Comparison of ENCODE assay signal across 2 cellular contexts in the genomic region with DNA sequence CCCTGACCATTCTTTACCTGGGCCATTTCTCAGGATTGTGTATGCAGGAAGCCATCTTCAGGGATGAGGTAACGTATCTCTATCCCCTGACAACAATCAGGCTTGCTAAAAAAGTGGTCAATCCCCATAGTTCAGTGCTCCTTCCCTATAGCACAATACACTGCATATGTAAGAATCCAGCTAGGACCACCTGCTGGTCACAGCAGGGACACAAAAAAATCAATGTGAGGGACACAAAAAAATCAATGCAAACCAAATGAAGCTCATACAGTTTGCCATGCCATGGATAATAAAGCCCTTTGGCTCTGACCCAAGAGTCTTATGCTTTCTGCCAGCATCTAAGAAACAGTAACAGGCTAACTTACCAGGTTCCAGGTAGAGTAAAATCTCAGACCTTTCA.
TF ChIP-seq lines count a peak whose summit lies in the region.

No MANE protein-coding gene starts in this region.

TF ChIP-seq in HepG2, 621 proteins besides CTCF, POLR2A, EP300 and RAD21:
- TF ChIP-seq AGO2 (optimal IDR thresholded peaks at IDR 0.05; ENCODE audit: low read depth, low read length) (no peak), EZH2 (conservative IDR thresholded peaks at IDR 0.05; ENCODE audit: low read depth, low read length) (no peak), KLF11 (CRISPR knock-in tag; IDR thresholded peaks at IDR 0.05) (no peak), KDM5B (CRISPR knock-in tag; IDR thresholded peaks at IDR 0.05; ENCODE audit: borderline replicate concordance) (no peak), NR3C1 (CRISPR knock-in tag; IDR thresholded peaks at IDR 0.05) (no peak), KAT2B (IDR thresholded peaks at IDR 0.05; ENCODE audit: borderline replicate concordance, low read depth, low read length) (peak; percentile 42; the same call in 1 of the 2 replicates), PAF1 (CRISPR knock-in tag; IDR thresholded peaks at IDR 0.05) (no peak), ZNF83 (CRISPR knock-in tag; IDR thresholded peaks at IDR 0.05; ENCODE audit: borderline replicate concordance) (no peak)

TF ChIP-seq in K562, 482 proteins besides CTCF, POLR2A, EP300 and RAD21:
- TF ChIP-seq KDM1A (IDR thresholded peaks at IDR 0.05) = peak in 1 of 2 experiments; percentile 24; a peak in 1 of 4 replicates
- peak; percentile 58; the same call in 1 of the 2 replicates for TF ChIP-seq PHF21A (IDR thresholded peaks at IDR 0.05; ENCODE audit: borderline replicate concordance, low read depth)
- TF ChIP-seq SIRT6 (IDR thresholded peaks at IDR 0.05; ENCODE audit: low read depth, low read length) = no peak
TF ChIP-seq in K562: peak in this region for 2.
